Comparison of ENCODE assay signal across 18 cellular contexts in genomic region chr4:100016191-100016590, GRCh38.
"Had no signal": no experiment of that assay in that cellular context is flagged by ENCODE, and none has a peak within 500 bp of the region (broad histone marks: within the 10 kb centered on the region; RNA-seq: fewer than 3 reads in every experiment).

No MANE protein-coding gene starts in this region.

- H3K27me3 ChIP-seq: colonic mucosa, esophagus squamous epithelium, gastrocnemius medialis, heart left ventricle, neural progenitor cell, pancreas, sigmoid colon, spleen, thyroid gland had no signal

- DNase-seq: activated CD4-positive, alpha-beta T cell treated with anti-CD3 and anti-CD28 coated beads, Interleukin-2, amount 10 ng/mL, durations not matched to agents 24 days and 14 days; activated CD4-positive, CD25-positive, alpha-beta regulatory T cell; activated naive CD4-positive, alpha-beta T cell treated with Interleukin-2 at 50 U/mL for 16 hours; activated naive CD8-positive, alpha-beta T cell treated with anti-CD3 and anti-CD28 coated beads, Interleukin-2, amount 50 U/mL, for 24 hours; caudate nucleus; colonic mucosa; effector CD4-positive, alpha-beta T cell; esophagus squamous epithelium; gastrocnemius medialis; heart left ventricle; left colon; naive B cell; pancreas; sigmoid colon; spleen; thyroid gland had no signal

- H3K36me3 ChIP-seq: colonic mucosa, esophagus squamous epithelium, gastrocnemius medialis, heart left ventricle, neural progenitor cell, pancreas, sigmoid colon, spleen, thyroid gland had no signal

- H3K4me3 ChIP-seq: colonic mucosa, esophagus squamous epithelium, gastrocnemius medialis, heart left ventricle, neural progenitor cell, pancreas, sigmoid colon, spleen, thyroid gland had no signal

- ATAC-seq: activated naive CD8-positive, alpha-beta T cell treated with anti-CD3 and anti-CD28 coated beads, Interleukin-2, amount 50 U/mL, for 24 hours; activated T-helper 17 cell treated with anti-CD3 and anti-CD28 coated beads, Interleukin-2, amount 50 U/mL, for 72 hours; gastrocnemius medialis; heart left ventricle; left colon; pancreas had no signal
